In genomic region chr16:71882505-71883192, GRCh38 we compare ENCODE assay signal across 8 cellular contexts. TPM values are rescaled to one million over a fixed set of nuclear protein-coding genes. Genes with fewer than 3 reads are reported as not detected.
DNase-seq lines count a peak whose midpoint lies in the region; ATAC-seq, FAIRE-seq and TF ChIP-seq lines count a peak whose summit lies in the region.

No MANE protein-coding gene starts in this region.

- H3K4me3 ChIP-seq in lung, result peak overlapping the region; percentile 82

- DNase-seq in NCI-H526 treated with DMSO at 0.1 percent for 48 hours (lab: John Stamatoyannopoulos, UW), result peak; percentile 53
- DNase-seq in activated CD4-positive, alpha-beta memory T cell treated with anti-CD3 and anti-CD28 coated beads for 36 hours, result peak; percentile 82
- peak; percentile 67 for DNase-seq in ecto neural progenitor cell (ENCODE audit: low spot score)
- peak; percentile 76 for DNase-seq in lung (ENCODE audit: low spot score)
- DNase-seq in stimulated activated CD4-positive, alpha-beta T cell treated with anti-CD3 and anti-CD28 coated beads, TNF-alpha, amount 100 ng/mL, for 48 hours (ENCODE audit: low read depth in 3 of 3), result peak; percentile 57 to 84 (median 69)

- H3K4me3 Mint-ChIP-seq in activated CD4-positive, alpha-beta memory T cell treated with anti-CD3 and anti-CD28 coated beads for 36 hours, result peak overlapping the region; percentile 69

- peak; percentile 46 for ATAC-seq in GM18505 (IDR thresholded peaks at IDR 0.05; ENCODE audit: unreplicated experiment)
- peak; percentile 65 for ATAC-seq in HG03175 (IDR thresholded peaks at IDR 0.05; ENCODE audit: unreplicated experiment)
- ATAC-seq in lung (ENCODE audit: insufficient read depth, low FRiP score), result peak; percentile 49

- POLR2A ChIA-PET in activated CD4-positive, alpha-beta memory T cell treated with anti-CD3 and anti-CD28 coated beads for 36 hours (lab: Charles Lee), result interaction anchor here (0.6 to 3.4 kb wide), 11 partner anchors 10 to 159 kb away, joined by 3 to 38 read pairs (median 6); partner anchors contain the start of genes AP1G1 and IST1

- peak; percentile 75 for TF ChIP-seq CTCF in lung (IDR thresholded peaks at IDR 0.05; ENCODE audit: control extremely low read depth, extremely low read depth)

- 6 to 10% methylated on average over 10 of the region's 10 CpGs for WGBS in lung, 2 donors

- H3K4me1 Mint-ChIP-seq in activated CD4-positive, alpha-beta memory T cell treated with anti-CD3 and anti-CD28 coated beads for 36 hours (ENCODE audit: low read depth), result peaks cover 45% of the 10 kb centered on the region

- peak overlapping the region in 1 of 2 donors; percentile 32 for H3K27ac ChIP-seq in lung (ENCODE audit: low read depth in 1 of 2, low read length in 1 of 2)

- H3K4me1 ChIP-seq in lung (ENCODE audit: control insufficient read depth in 2 of 2, insufficient read depth in 2 of 2, low read length in 2 of 2), result no peaks in the 10 kb centered on the region

- peak; percentile 73 for FAIRE-seq in A204.1 (lab: Jason Lieb, UNC)

- peaks cover 1% of the 10 kb centered on the region for H3K27me3 Mint-ChIP-seq in activated CD4-positive, alpha-beta memory T cell treated with anti-CD3 and anti-CD28 coated beads for 36 hours

- H3K27ac Mint-ChIP-seq in activated CD4-positive, alpha-beta memory T cell treated with anti-CD3 and anti-CD28 coated beads for 36 hours, result peak overlapping the region; percentile 71

- H3K36me3 Mint-ChIP-seq in activated CD4-positive, alpha-beta memory T cell treated with anti-CD3 and anti-CD28 coated beads for 36 hours, result no peaks in the 10 kb centered on the region

- no peaks in the 10 kb centered on the region for H3K9me3 Mint-ChIP-seq in activated CD4-positive, alpha-beta memory T cell treated with anti-CD3 and anti-CD28 coated beads for 36 hours

- TF ChIP-seq POLR2A in GM18505 (IDR thresholded peaks at IDR 0.05; ENCODE audit: borderline replicate concordance, extremely low read depth, insufficient read depth, insufficient read length), result no peak

- CTCF ChIA-PET in activated CD4-positive, alpha-beta memory T cell treated with anti-CD3 and anti-CD28 coated beads for 36 hours (lab: Charles Lee), result interaction anchor here (0.6 to 4.8 kb wide), 42 partner anchors 9 to 211 kb away, joined by 3 to 55 read pairs (median 5); partner anchors contain the start of genes AP1G1 and IST1

- H3K27me3 ChIP-seq in lung (ENCODE audit: control insufficient read depth, insufficient read depth), result no peaks in the 10 kb centered on the region

- H3K9me3 ChIP-seq in lung (ENCODE audit: control insufficient read depth in 2 of 2, insufficient read depth in 1 of 2, low read length in 1 of 2), result no peaks in the 10 kb centered on the region

- intact Hi-C loops in activated CD4-positive, alpha-beta memory T cell treated with anti-CD3 and anti-CD28 coated beads for 36 hours (cut with micrococcal nuclease), result loop anchor here (1.0 to 10.0 kb wide), 9 partner anchors 26 to 318 kb away; partner anchors contain the start of genes DHODH and PHLPP2

- peaks cover 0 to 5% of the 10 kb centered on the region in 2 donors for H3K36me3 ChIP-seq in lung (ENCODE audit: control insufficient read depth in 2 of 2, insufficient read depth in 2 of 2, low read length in 2 of 2)

RNA-seq across cellular contexts. Expression of gene ZNF821, which starts 1.3 kb away (rescaled TPM):
- total RNA-seq in activated CD4-positive, alpha-beta memory T cell treated with anti-CD3 and anti-CD28 coated beads for 36 hours, result 1 to 10 TPM; 6.8 to 7.3 TPM
- total RNA-seq in lung, result 1 to 10 TPM; 9.4 to 9.8 TPM
- polyA plus RNA-seq in lung, result 1 to 10 TPM; 3.7 to 4.0 TPM

RNA-seq across cellular contexts. Expression of gene IST1, which starts 12.7 kb away (rescaled TPM):
- total RNA-seq in activated CD4-positive, alpha-beta memory T cell treated with anti-CD3 and anti-CD28 coated beads for 36 hours, result 100 to 1,000 TPM; 191 to 192 TPM
- total RNA-seq in lung, result 100 to 1,000 TPM; 150 to 236 TPM
- 100 to 1,000 TPM in 1 of 2 donors, 10 to 100 TPM in 1; 77.4 to 143 TPM for polyA plus RNA-seq in lung

RNA-seq across cellular contexts. Expression of gene ATXN1L, which starts 36.9 kb away (rescaled TPM):
- total RNA-seq in activated CD4-positive, alpha-beta memory T cell treated with anti-CD3 and anti-CD28 coated beads for 36 hours, result 10 to 100 TPM; 14.6 to 15.1 TPM
- 10 to 100 TPM; 25.1 to 25.7 TPM for total RNA-seq in lung
- 10 to 100 TPM in 1 of 2 donors, 1 to 10 TPM in 1; 7.3 to 12.0 TPM for polyA plus RNA-seq in lung
